15 cellular contexts compared by ENCODE assay signal in genomic region chr22:46579751-46580449, GRCh38. TPM values are rescaled to one million over a fixed set of nuclear protein-coding genes. Genes with fewer than 3 reads are reported as not detected.
DNase-seq lines count a peak whose midpoint lies in the region; ATAC-seq, FAIRE-seq and TF ChIP-seq lines count a peak whose summit lies in the region.
"Had no signal": no experiment of that assay in that cellular context is flagged by ENCODE, and none has a peak within 500 bp of the region (broad histone marks: within the 10 kb centered on the region; RNA-seq: fewer than 3 reads in every experiment).

No MANE protein-coding gene starts in this region.

- no peak for TF ChIP-seq RAD21 in GM12878 (IDR thresholded peaks at IDR 0.05; ENCODE audit: insufficient read depth, low read depth, low read length)

- H3K4me2 ChIP-seq in DND-41 (ENCODE audit: insufficient read depth, low read length) (peak overlapping the region; percentile 77), GM12878 (ENCODE audit: control insufficient read depth, insufficient read depth) (0 out of 2 replicates have a peak overlapping the region, but pooled peaks have one; percentile 14)

- POLR2A ChIA-PET in GM12878 (lab: Charles Lee) = interaction anchor here (0.7 kb wide), 2 partner anchors 28 to 33 kb away, joined by 3 to 4 read pairs; no protein-coding TSS in a partner anchor

- no peak for DNase-seq in DND-41
- no peak for DNase-seq in GM12878 (ENCODE audit: low read depth, low spot score)
- peak; percentile 29 to 65 for DNase-seq in left lung
- no peak for DNase-seq in gastrocnemius medialis
- no peak for DNase-seq in RPMI8226
- no peak for DNase-seq in GM19238 (ENCODE audit: insufficient read length, low spot score)
- DNase-seq in NCI-H446 treated with DMSO at 0.1 percent for 48 hours (lab: John Stamatoyannopoulos, UW) = no peak
- DNase-seq: activated CD4-positive, CD25-positive, alpha-beta regulatory T cell treated with anti-CD3 and anti-CD28 coated beads, Interleukin-2, amount 50 U/mL, for 72 hours; activated naive CD8-positive, alpha-beta T cell treated with anti-CD3 and anti-CD28 coated beads for 36 hours; effector CD4-positive, alpha-beta T cell; KBM-7; NCI-H510A treated with DMSO at 0.1 percent for 48 hours; SIG-M5; stimulated activated naive CD8-positive, alpha-beta T cell treated with anti-CD3 and anti-CD28 coated beads, Interleukin-15, Interleukin-2, amounts not matched to agents 100 U/mL and 50 U/mL, for 24 hours had no signal

- H3K4me1 ChIP-seq in DND-41 (ENCODE audit: insufficient read depth, low read length) (peaks cover 60% of the 10 kb centered on the region), GM12878 (ENCODE audit: control insufficient read depth, insufficient read depth, low read length) (peaks cover 27% of the 10 kb centered on the region), left lung (peaks cover 32 to 69% of the 10 kb centered on the region in 2 donors), gastrocnemius medialis (peaks cover 48 to 58% of the 10 kb centered on the region in 2 donors)

- 59% methylated on average over 14 of the region's 14 CpGs for WGBS in GM12878 (ENCODE audit: insufficient coverage, insufficient replicate concordance, low lambda C conversion rate, missing lambda C conversion rate)

- H3K4me3 ChIP-seq in DND-41 (ENCODE audit: low read depth in 1 of 2, low read length in 2 of 2) (peak overlapping the region in 1 of 2 experiments; percentile 92; a peak in 1 of 4 replicates), GM12878 (no peak overlapping the region), left lung (no peak overlapping the region), gastrocnemius medialis (peak overlapping the region in 3 of 4 donors; percentile 6 to 89 (median 82))

- in situ Hi-C loops in GM12878 (cut with MboI) (no loop called here), gastrocnemius medialis (cut with MboI; ENCODE audit: low sequenced_read_pairs in 4 of 4) (no loop called here)

- intact Hi-C loops in GM12878 (cut with micrococcal nuclease; ENCODE audit: unreplicated experiment) = loop anchor here (5.0 kb wide), 1 partner anchor 32 kb away; no protein-coding TSS in a partner anchor
- intact Hi-C loops in left lung (cut with DNase I) = no loop called here
- intact Hi-C loops in gastrocnemius medialis (cut with DNase I; ENCODE audit: low total_unique reads) = loop anchor here (2.0 to 5.0 kb wide), 4 partner anchors 57 to 157 kb away; partner anchors contain the start of gene CERK

- H3K79me2 ChIP-seq in DND-41 (ENCODE audit: insufficient read depth, low read length) = peaks cover 77% of the 10 kb centered on the region
- no peaks in the 10 kb centered on the region; the same call in 1 of the 2 replicates for H3K79me2 ChIP-seq in GM12878 (ENCODE audit: control insufficient read depth, insufficient read depth, low read length)

- no peak for TF ChIP-seq EP300 in GM12878 (IDR thresholded peaks at IDR 0.05; ENCODE audit: borderline replicate concordance in 1 of 2, control insufficient read depth in 1 of 2, low read depth in 2 of 2, low read length in 2 of 2)

- FAIRE-seq in GM12878 (lab: Jason Lieb, UNC) = no peak

- H3K9ac ChIP-seq in DND-41 (ENCODE audit: low read depth, low read length) (peak overlapping the region; percentile 95), GM12878 (ENCODE audit: control insufficient read depth, insufficient read depth, low read length) (no peak overlapping the region)

- BruUV-seq in GM12878 (replicated peaks; lab: Mats Ljungman, UMichigan) = no TSS peak

- CTCF ChIA-PET in GM12878 (lab: Yijun Ruan, JAX) = interaction anchor here (1.4 kb wide), 1 partner anchor 16 kb away, joined by 6 read pairs; no protein-coding TSS in a partner anchor

- H4K20me1 ChIP-seq in DND-41 (ENCODE audit: insufficient read depth, low read length) (peaks cover 65% of the 10 kb centered on the region), GM12878 (ENCODE audit: control insufficient read depth, insufficient read depth) (no peaks in the 10 kb centered on the region)

- peaks cover 38% of the 10 kb centered on the region for H3K36me3 ChIP-seq in DND-41 (ENCODE audit: insufficient read depth, low read length)
- no peaks in the 10 kb centered on the region for H3K36me3 ChIP-seq in GM12878 (ENCODE audit: control insufficient read depth in 2 of 2, insufficient read depth in 2 of 2, low read length in 1 of 2)
- H3K36me3 ChIP-seq in left lung = no peaks in the 10 kb centered on the region
- no peaks in the 10 kb centered on the region for H3K36me3 ChIP-seq in gastrocnemius medialis

- H3K27me3 ChIP-seq in DND-41 (ENCODE audit: insufficient read depth, low read length, poor library complexity) = no peaks in the 10 kb centered on the region
- no peaks in the 10 kb centered on the region; a peak in 1 of 4 replicates for H3K27me3 ChIP-seq in GM12878 (replicated peaks in 1 of 2; ENCODE audit: control insufficient read depth in 2 of 2, insufficient read depth in 2 of 2, low read length in 1 of 2)
- H3K27me3 ChIP-seq in left lung = no peaks in the 10 kb centered on the region
- H3K27me3 ChIP-seq in gastrocnemius medialis = no peaks in the 10 kb centered on the region

- TF ChIP-seq CTCF in DND-41 (IDR thresholded peaks at IDR 0.05; ENCODE audit: borderline replicate concordance, extremely low read depth, low read length, poor library complexity, severe bottlenecking) (no peak), GM12878 (IDR thresholded peaks at IDR 0.05 in 2 of 3, conservative IDR thresholded peaks at IDR 0.05 in 1 of 3; ENCODE audit: control insufficient read depth in 2 of 3, extremely low read depth in 1 of 3, insufficient read depth in 1 of 3, low read depth in 3 of 3, low read length in 3 of 3) (no peak), left lung (IDR thresholded peaks at IDR 0.05) (no peak), gastrocnemius medialis (IDR thresholded peaks at IDR 0.05 in 4 of 5, conservative IDR thresholded peaks at IDR 0.05 in 1 of 5) (no peak)

- RAD21 ChIA-PET in GM12878 (lab: Charles Lee; ENCODE audit: unreplicated experiment) = interaction anchor here (0.7 kb wide), 1 partner anchor 13 kb away, joined by 3 read pairs; no protein-coding TSS in a partner anchor

- no peak for ATAC-seq in DND-41 (ENCODE audit: insufficient read depth, low read depth)
- no peak for ATAC-seq in GM12878
- no peak for ATAC-seq in left lung
- ATAC-seq in gastrocnemius medialis = no peak
- ATAC-seq in HG03342 (IDR thresholded peaks at IDR 0.05; ENCODE audit: unreplicated experiment) = no peak
- ATAC-seq: stimulated activated naive CD8-positive, alpha-beta T cell treated with anti-CD3 and anti-CD28 coated beads, Interleukin-15, Interleukin-2, amounts not matched to agents 100 U/mL and 50 U/mL, for 24 hours had no signal

- H3K27ac ChIP-seq in DND-41 (ENCODE audit: low read length) = peak overlapping the region; percentile 72
- H3K27ac ChIP-seq in GM12878 (ENCODE audit: control insufficient read depth, insufficient read depth) = no peak overlapping the region
- H3K27ac ChIP-seq in left lung = peak overlapping the region; percentile 23 to 27
- peak overlapping the region; percentile 77 to 89 (median 81) for H3K27ac ChIP-seq in gastrocnemius medialis

- H2AFZ ChIP-seq in DND-41 (ENCODE audit: low read depth, low read length) = no peak overlapping the region
- no peak overlapping the region for H2AFZ ChIP-seq in GM12878 (ENCODE audit: control insufficient read depth, low read depth, low read length)

- SMC1A ChIA-PET in GM12878 (lab: Charles Lee; ENCODE audit: uncharacterized antibody, unreplicated experiment) = interaction anchor here (1.3 kb wide), 1 partner anchor 16 kb away, joined by 4 read pairs; no protein-coding TSS in a partner anchor

- no peaks in the 10 kb centered on the region for H3K9me3 ChIP-seq in DND-41 (ENCODE audit: insufficient read depth, low read length, severe bottlenecking)
- no peaks in the 10 kb centered on the region for H3K9me3 ChIP-seq in GM12878 (replicated peaks; ENCODE audit: control insufficient read depth, insufficient read depth, low read length)
- H3K9me3 ChIP-seq in left lung = no peaks in the 10 kb centered on the region
- H3K9me3 ChIP-seq in gastrocnemius medialis = no peaks in the 10 kb centered on the region

- TF ChIP-seq POLR2A in GM12878 (IDR thresholded peaks at IDR 0.05; ENCODE audit: low read depth, low read length) (no peak), gastrocnemius medialis (IDR thresholded peaks at IDR 0.05) (no peak)

RNA-seq across cellular contexts. Expression of gene GRAMD4, which starts 40.3 kb away (rescaled TPM):
- 20.3 and 24.6 TPM in 2 replicates for total RNA-seq in GM12878 (2013; cell fraction: nucleolus; rRNA removed)
- total RNA-seq in GM12878 (2014; rRNA removed) (27.4 and 28.7 TPM in 2 replicates), GM12878 (2014; rRNA removed; fragmentation: Illumina TruSeq; extraction: Trizol) (8.9 and 11.7 TPM in 2 replicates), GM12878 (2021) (45.5 and 49.1 TPM in 2 replicates), left lung (10 to 100 TPM; 61.8 to 78.2 TPM), gastrocnemius medialis (100 to 1,000 TPM in 1 of 4 donors, 10 to 100 TPM in 3; 16.7 to 106 (median 53.3) TPM)
- polyA plus RNA-seq in GM12878 (2011; ENCODE audit: low read depth) = 2.6 TPM
- polyA plus RNA-seq in GM12878 (2011; rRNA removed) (22.1 and 24.3 TPM in 2 replicates), GM12878 (2014; fragmentation: Illumina TruSeq; extraction: Trizol) (7.2 and 9.5 TPM in 2 replicates), GM12878 (2014; fragmentation: Nextera tagmentation; extraction: Ambion mirVana) (under 1 TPM; 0.21 to 0.73 TPM), GM12878 (2014; rRNA removed) (32.3 and 38.6 TPM in 2 replicates), GM12878 (2016; fragmentation: Nextera tagmentation; extraction: Ambion mirVana) (1 to 10 TPM; 4.2 to 5.3 TPM)
- 11.8 and 18.5 TPM in 2 replicates for polyA plus RNA-seq in GM12878 (2011; cell fraction: cytosol; rRNA removed)
- polyA plus RNA-seq in GM12878 (2011; cell fraction: nucleus; rRNA removed) = 69.1 and 78.8 TPM in 2 replicates
- 6.2 and 8.4 TPM in 2 replicates for polyA plus RNA-seq in GM12878 (2012)
- polyA minus RNA-seq in GM12878 (2011; rRNA and poly(A)+ RNA removed) = 34.2 and 34.7 TPM in 2 replicates
- polyA minus RNA-seq in GM12878 (2011; cell fraction: cytosol; rRNA and poly(A)+ RNA removed) = 13.9 and 15.8 TPM in 2 replicates
- 26.5 and 39.9 TPM in 2 replicates for polyA minus RNA-seq in GM12878 (2011; cell fraction: nucleus; rRNA and poly(A)+ RNA removed)

RNA-seq across cellular contexts. Expression of gene CELSR1, which starts 42.5 kb away (rescaled TPM):
- total RNA-seq in GM12878 (2013; cell fraction: nucleolus; rRNA removed) = 6.5 and 9.5 TPM in 2 replicates
- total RNA-seq in GM12878 (2014; rRNA removed) = 0.34 and 0.38 TPM in 2 replicates
- 0.22 and 0.23 TPM in 2 replicates for total RNA-seq in GM12878 (2014; rRNA removed; fragmentation: Illumina TruSeq; extraction: Trizol)
- total RNA-seq in GM12878 (2021) = 0.74 and 0.90 TPM in 2 replicates
- polyA plus RNA-seq in GM12878 (2011; ENCODE audit: low read depth) = 0.20 TPM
- polyA plus RNA-seq in GM12878 (2011; rRNA removed) = 1.3 and 1.7 TPM in 2 replicates
- polyA plus RNA-seq in GM12878 (2011; cell fraction: cytosol; rRNA removed) = 2.4 and 2.5 TPM in 2 replicates
- 14.0 and 14.2 TPM in 2 replicates for polyA plus RNA-seq in GM12878 (2011; cell fraction: nucleus; rRNA removed)
- polyA plus RNA-seq in GM12878 (2012) = 0.51 and 0.73 TPM in 2 replicates
- 0.32 and 0.37 TPM in 2 replicates for polyA plus RNA-seq in GM12878 (2014; fragmentation: Illumina TruSeq; extraction: Trizol)
- under 1 TPM in 1 of 2 experiments, not detected in 1; 0.05 TPM for polyA plus RNA-seq in GM12878 (2014; fragmentation: Nextera tagmentation; extraction: Ambion mirVana)
- 0.66 and 0.78 TPM in 2 replicates for polyA plus RNA-seq in GM12878 (2014; rRNA removed)
- polyA plus RNA-seq in GM12878 (2016; fragmentation: Nextera tagmentation; extraction: Ambion mirVana) = under 1 TPM in 1 of 2 experiments, not detected in 1; 0.08 TPM
- 5.9 and 8.8 TPM in 2 replicates for polyA minus RNA-seq in GM12878 (2011; rRNA and poly(A)+ RNA removed)
- polyA minus RNA-seq in GM12878 (2011; cell fraction: cytosol; rRNA and poly(A)+ RNA removed) = 2.8 and 3.7 TPM in 2 replicates
- 9.6 and 16.9 TPM in 2 replicates for polyA minus RNA-seq in GM12878 (2011; cell fraction: nucleus; rRNA and poly(A)+ RNA removed)
- total RNA-seq in left lung = 10 to 100 TPM; 36.3 to 59.8 TPM
- 1 to 10 TPM in 2 of 4 donors, under 1 TPM in 2; 0.10 to 1.5 (median 0.87) TPM for total RNA-seq in gastrocnemius medialis

Comparison
In these comparisons a context has a peak if more than half of its experiments do, and no peak if none do; other contexts are left out.
1. DNase-seq: peak in left lung (2 of 2); none in DND-41 (single experiment), GM12878 (single experiment), gastrocnemius medialis (0 of 2), RPMI8226 (single experiment), GM19238 (single experiment) and NCI-H446 treated with DMSO at 0.1 percent for 48 hours (single experiment).
2. H3K4me3 ChIP-seq: peak in gastrocnemius medialis (3 of 4); none in GM12878 (single experiment) and left lung (0 of 2).
3. intact Hi-C loops: an anchor here in GM12878 (5.0 kb wide) and gastrocnemius medialis (2.0 to 5.0 kb wide); none called in left lung.